Comparison of ENCODE assay signal across 8 cellular contexts in the genomic region with DNA sequence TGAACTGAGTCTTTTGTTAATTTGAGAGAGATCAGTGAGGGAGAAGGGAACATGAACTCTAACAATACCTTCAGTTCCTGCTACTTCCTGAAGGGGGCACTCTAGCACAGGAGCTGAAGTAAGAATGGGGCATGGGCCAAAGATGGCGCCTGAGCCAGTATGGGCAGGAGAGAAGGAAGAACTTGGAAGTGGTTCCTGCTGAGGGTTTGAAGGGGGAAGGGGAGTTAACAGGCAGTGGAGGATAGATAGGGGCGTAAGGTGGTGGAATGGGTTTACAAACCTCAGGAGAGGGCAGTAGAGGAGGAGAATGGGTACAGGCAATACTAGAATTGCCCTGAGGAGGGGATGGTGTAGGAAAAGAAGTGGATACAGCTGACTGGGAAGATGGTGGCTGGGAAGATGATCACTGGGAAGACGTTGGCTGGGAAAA. TPM values are rescaled to one million over a fixed set of nuclear protein-coding genes. Genes with fewer than 3 reads are reported as not detected.
DNase-seq lines count a peak whose midpoint lies in the region; ATAC-seq and TF ChIP-seq lines count a peak whose summit lies in the region.
"Not testable (repeated sequence)": the region's sequence is repeated elsewhere in the genome, so short reads cannot be mapped to it uniquely, and the experiment has no call there.

No MANE protein-coding gene starts in this region.

- H3K4me3 Mint-ChIP-seq in endothelial cell (ENCODE audit: unreplicated experiment) = not testable (repeated sequence)

- H3K9me3 Mint-ChIP-seq in endothelial cell (ENCODE audit: unreplicated experiment) = not testable (repeated sequence)

- WGBS in lower leg skin, 2 donors = 60 to 75% methylated on average over 3 of the region's 3 CpGs

- not testable (repeated sequence) for H3K36me3 Mint-ChIP-seq in endothelial cell (ENCODE audit: low read depth, unreplicated experiment)

- not testable (repeated sequence) for H3K4me3 ChIP-seq in AG10803 (ENCODE audit: low read length); lower leg skin (ENCODE audit: low read depth, poor library complexity, severe bottlenecking)

- DNase-seq in AG10803 (ENCODE audit: low read depth) = peak; percentile 60
- DNase-seq in NCI-H1048 (lab: John Stamatoyannopoulos, UW) = peak; percentile 28
- DNase-seq in SK-MEL-5 (ENCODE audit: low read depth, low spot score) = peak; percentile 84
- DNase-seq in activated T-cell treated with anti-CD3 and anti-CD28 coated beads, Interleukin-2, amount 50 U/mL, for 48 hours = peak; percentile 69 to 71
- DNase-seq in endothelial cell (ENCODE audit: low spot score) = peak; percentile 57
- DNase-seq in lower leg skin (ENCODE audit: low spot score in 2 of 2) = peak; percentile 73 to 88
- DNase-seq in stimulated activated CD4-positive, alpha-beta T cell treated with anti-CD3 and anti-CD28 coated beads, Interleukin-1b, Interleukin-23, amount 100 ng/mL, for 48 hours = peak; percentile 54

- in situ Hi-C loops in SK-MEL-5 (cut with HindIII; ENCODE audit: low pct_unique_long_range_greater_than_20kb, low sequenced_read_pairs) = not testable (repeated sequence)

- not testable (repeated sequence) for TF ChIP-seq POLR2A in lower leg skin (IDR thresholded peaks at IDR 0.05)

- TF ChIP-seq CTCF in AG10803 (conservative IDR thresholded peaks at IDR 0.05; ENCODE audit: low read length) (peak; percentile 63), endothelial cell (IDR thresholded peaks at IDR 0.05; ENCODE audit: unreplicated experiment) (peak; percentile 76), lower leg skin (IDR thresholded peaks at IDR 0.05) (peak in 1 of 3 donors; percentile 55)

- intact Hi-C loops in lower leg skin (cut with DNase I; ENCODE audit: low total_unique reads) = loop anchor here (5.0 kb wide), 1 partner anchor 133 kb away; no protein-coding TSS in a partner anchor

- not testable (repeated sequence) for H3K27ac Mint-ChIP-seq in endothelial cell (ENCODE audit: unreplicated experiment)

- ATAC-seq in GM18511 (IDR thresholded peaks at IDR 0.05; ENCODE audit: unreplicated experiment) = peak; percentile 70

- not testable (repeated sequence) for H3K27me3 Mint-ChIP-seq in endothelial cell (ENCODE audit: unreplicated experiment)

- not testable (repeated sequence) for H3K4me1 Mint-ChIP-seq in endothelial cell (ENCODE audit: unreplicated experiment)

RNA-seq across cellular contexts. Expression of a gene that starts 24.3 kb away (rescaled TPM):
- total RNA-seq in SK-MEL-5 (2014; rRNA removed; shearing (Covaris generic)) = 12.1 and 14.0 TPM in 2 replicates
- polyA plus RNA-seq in SK-MEL-5 (2015; cell fraction: cytosol; rRNA removed) = 6.7 and 8.5 TPM in 2 replicates
- polyA plus RNA-seq in SK-MEL-5 (2015; cell fraction: nucleus; rRNA removed) = 8.0 and 10.8 TPM in 2 replicates
- 37.5 TPM for total RNA-seq in endothelial cell (ENCODE audit: unreplicated experiment)
- 1 to 10 TPM; 5.4 to 7.7 (median 7.3) TPM for total RNA-seq in lower leg skin

RNA-seq across cellular contexts. Expression of a gene that starts 26.7 kb away (rescaled TPM):
- 95.7 and 97.1 TPM in 2 replicates for total RNA-seq in SK-MEL-5 (2014; rRNA removed; shearing (Covaris generic))
- polyA plus RNA-seq in SK-MEL-5 (2015; cell fraction: cytosol; rRNA removed) = 83.5 and 93.1 TPM in 2 replicates
- 68.9 and 80.5 TPM in 2 replicates for polyA plus RNA-seq in SK-MEL-5 (2015; cell fraction: nucleus; rRNA removed)
- total RNA-seq in endothelial cell (ENCODE audit: unreplicated experiment) = 16.0 TPM
- 1 to 10 TPM; 4.0 to 8.5 (median 6.4) TPM for total RNA-seq in lower leg skin

RNA-seq across cellular contexts. Expression of a gene that starts 53.3 kb away (rescaled TPM):
- 45.7 and 50.2 TPM in 2 replicates for total RNA-seq in SK-MEL-5 (2014; rRNA removed; shearing (Covaris generic))
- 9.7 and 34.2 TPM in 2 replicates for polyA plus RNA-seq in SK-MEL-5 (2015; cell fraction: cytosol; rRNA removed)
- polyA plus RNA-seq in SK-MEL-5 (2015; cell fraction: nucleus; rRNA removed) = 8.7 and 15.7 TPM in 2 replicates
- 36.4 TPM for total RNA-seq in endothelial cell (ENCODE audit: unreplicated experiment)
- total RNA-seq in lower leg skin = 10 to 100 TPM in 3 of 4 donors, 1 to 10 TPM in 1; 6.9 to 20.1 (median 15.1) TPM

RNA-seq across cellular contexts. Expression of a gene that starts 53.5 kb away (rescaled TPM):
- 10.5 and 10.9 TPM in 2 replicates for total RNA-seq in SK-MEL-5 (2014; rRNA removed; shearing (Covaris generic))
- 4.7 and 7.1 TPM in 2 replicates for polyA plus RNA-seq in SK-MEL-5 (2015; cell fraction: cytosol; rRNA removed)
- polyA plus RNA-seq in SK-MEL-5 (2015; cell fraction: nucleus; rRNA removed) = 5.9 and 6.0 TPM in 2 replicates
- total RNA-seq in endothelial cell (ENCODE audit: unreplicated experiment) (14.7 TPM), lower leg skin (10 to 100 TPM; 11.6 to 22.3 (median 13.6) TPM)

Comparison
In these comparisons a context has a peak if more than half of its experiments do, and no peak if none do; other contexts are left out.
1. DNase-seq: peak in every context shown above with its lines; median percentile 84 in SK-MEL-5; 80 in lower leg skin; 70 in activated T-cell treated with anti-CD3 and anti-CD28 coated beads, Interleukin-2, amount 50 U/mL, for 48 hours; 60 in AG10803; 57 in endothelial cell; 54 in stimulated activated CD4-positive, alpha-beta T cell treated with anti-CD3 and anti-CD28 coated beads, Interleukin-1b, Interleukin-23, amount 100 ng/mL, for 48 hours; 28 in NCI-H1048.